8 cellular contexts compared by ENCODE assay signal in genomic region chr12:12786371-12786715, GRCh38. TPM values are rescaled to one million over a fixed set of nuclear protein-coding genes. Genes with fewer than 3 reads are reported as not detected.
DNase-seq lines count a peak whose midpoint lies in the region; ATAC-seq, FAIRE-seq and TF ChIP-seq lines count a peak whose summit lies in the region.

No MANE protein-coding gene starts in this region.

- TF ChIP-seq POLR2A in GM12878 (IDR thresholded peaks at IDR 0.05; ENCODE audit: low read depth, low read length): no peak
- no peak for TF ChIP-seq POLR2A in thyroid gland (IDR thresholded peaks at IDR 0.05)

- peak overlapping the region; percentile 94 for H2AFZ ChIP-seq in GM12878 (ENCODE audit: control insufficient read depth, low read depth, low read length)

- H3K27ac ChIP-seq in GM12878 (ENCODE audit: control insufficient read depth, insufficient read depth) (no peak overlapping the region), left lung (peak overlapping the region; percentile 87 to 92), thyroid gland (peak overlapping the region; percentile 84 to 96 (median 94))

- 11% methylated on average over 4 of the region's 4 CpGs for WGBS in GM12878 (ENCODE audit: insufficient coverage, insufficient replicate concordance, low lambda C conversion rate, missing lambda C conversion rate)
- 20 to 24% methylated on average over 4 of the region's 4 CpGs for WGBS in thyroid gland, 2 donors

- TF ChIP-seq CTCF in GM12878 (IDR thresholded peaks at IDR 0.05 in 2 of 3, conservative IDR thresholded peaks at IDR 0.05 in 1 of 3; ENCODE audit: control insufficient read depth in 2 of 3, extremely low read depth in 1 of 3, insufficient read depth in 1 of 3, low read depth in 3 of 3, low read length in 3 of 3) (no peak), left lung (IDR thresholded peaks at IDR 0.05) (no peak), thyroid gland (IDR thresholded peaks at IDR 0.05) (no peak)

- DNase-seq in GM12878 (ENCODE audit: low read depth, low spot score): no peak
- no peak for DNase-seq in left lung
- no peak for DNase-seq in thyroid gland
- no peak for DNase-seq in COLO829 (ENCODE audit: low spot score)
- no peak for DNase-seq in NCI-H510A treated with DMSO at 0.1 percent for 48 hours (lab: John Stamatoyannopoulos, UW)
- DNase-seq in stimulated activated CD4-positive, alpha-beta T cell treated with anti-CD3 and anti-CD28 coated beads, Interleukin-12 subunit alpha, Interleukin-12 subunit beta, amount 100 ng/mL, for 4 hours: no peak

- no peak for TF ChIP-seq RAD21 in GM12878 (IDR thresholded peaks at IDR 0.05; ENCODE audit: insufficient read depth, low read depth, low read length)

- H3K9me3 ChIP-seq in GM12878 (replicated peaks; ENCODE audit: control insufficient read depth, insufficient read depth, low read length) (no peaks in the 10 kb centered on the region), left lung (no peaks in the 10 kb centered on the region), thyroid gland (no peaks in the 10 kb centered on the region)

- in situ Hi-C loops in GM12878 (cut with MboI): no loop called here

- H3K27me3 ChIP-seq in GM12878 (replicated peaks in 1 of 2; ENCODE audit: control insufficient read depth in 2 of 2, insufficient read depth in 2 of 2, low read length in 1 of 2) (no peaks in the 10 kb centered on the region), left lung (no peaks in the 10 kb centered on the region), thyroid gland (no peaks in the 10 kb centered on the region)

- no peaks in the 10 kb centered on the region for H4K20me1 ChIP-seq in GM12878 (ENCODE audit: control insufficient read depth, insufficient read depth)

- H3K79me2 ChIP-seq in GM12878 (ENCODE audit: control insufficient read depth, insufficient read depth, low read length): peaks cover 4% of the 10 kb centered on the region; the same call in 1 of the 2 replicates

- CTCF ChIA-PET in GM12878 (lab: Yijun Ruan, JAX): interaction anchor here (1.3 to 5.5 kb wide), 10 partner anchors 19 to 427 kb away, joined by 3 to 136 read pairs (median 34); partner anchors contain the start of gene DDX47

- intact Hi-C loops in GM12878 (cut with micrococcal nuclease; ENCODE audit: unreplicated experiment) (no loop called here), left lung (cut with DNase I) (no loop called here), thyroid gland (cut with DNase I) (loop anchor here (10.0 kb wide), 2 partner anchors 98 to 128 kb away; no protein-coding TSS in a partner anchor)

- peak; percentile 35 for FAIRE-seq in GM12878 (lab: Jason Lieb, UNC)

- SMC1A ChIA-PET in GM12878 (lab: Charles Lee; ENCODE audit: uncharacterized antibody, unreplicated experiment): interaction anchor here (0.9 to 7.9 kb wide), 10 partner anchors 13 to 190 kb away, joined by 3 to 88 read pairs (median 5); partner anchors contain the start of gene DDX47

- peak overlapping the region; percentile 96 for H3K4me2 ChIP-seq in GM12878 (ENCODE audit: control insufficient read depth, insufficient read depth)

- H3K4me3 ChIP-seq in GM12878: peak overlapping the region; percentile 65
- peak overlapping the region; percentile 65 to 85 for H3K4me3 ChIP-seq in left lung
- peak overlapping the region in 2 of 3 donors; percentile 22 to 58 for H3K4me3 ChIP-seq in thyroid gland (replicated peaks in 1 of 3)

- TSS peak; percentile 77 for BruUV-seq in GM12878 (replicated peaks; lab: Mats Ljungman, UMichigan)

- H3K9ac ChIP-seq in GM12878 (ENCODE audit: control insufficient read depth, insufficient read depth, low read length): peak overlapping the region; percentile 79; the same call in 1 of the 2 replicates

- peaks cover 18% of the 10 kb centered on the region for H3K4me1 ChIP-seq in GM12878 (ENCODE audit: control insufficient read depth, insufficient read depth, low read length)
- peaks cover 9 to 31% of the 10 kb centered on the region in 2 donors for H3K4me1 ChIP-seq in left lung
- H3K4me1 ChIP-seq in thyroid gland: peaks cover 8 to 22% of the 10 kb centered on the region in 2 donors

- RAD21 ChIA-PET in GM12878 (lab: Charles Lee; ENCODE audit: unreplicated experiment): interaction anchor here (0.6 to 3.6 kb wide), 14 partner anchors 17 to 427 kb away, joined by 3 to 28 read pairs (median 4); partner anchors contain the start of gene DDX47

- ATAC-seq in GM18909 (IDR thresholded peaks at IDR 0.05; ENCODE audit: poor library complexity, unreplicated experiment) (peak; percentile 13), HG03442 (IDR thresholded peaks at IDR 0.05; ENCODE audit: unreplicated experiment) (peak; percentile 3), GM12878 (peak; percentile 14), left lung (peak; percentile 55)

- H3K36me3 ChIP-seq in GM12878 (ENCODE audit: control insufficient read depth in 2 of 2, insufficient read depth in 2 of 2, low read length in 1 of 2) (no peaks in the 10 kb centered on the region), left lung (no peaks in the 10 kb centered on the region), thyroid gland (no peaks in the 10 kb centered on the region)

- POLR2A ChIA-PET in GM12878 (lab: Charles Lee): interaction anchor here (1.2 to 1.7 kb wide), 3 partner anchors 14 to 23 kb away, joined by 3 to 6 read pairs (median 4); no protein-coding TSS in a partner anchor

- TF ChIP-seq EP300 in GM12878 (IDR thresholded peaks at IDR 0.05; ENCODE audit: borderline replicate concordance in 1 of 2, control insufficient read depth in 1 of 2, low read depth in 2 of 2, low read length in 2 of 2): no peak

TF ChIP-seq in GM12878, 131 proteins besides CTCF, POLR2A, EP300 and RAD21:
- TF ChIP-seq USF1 (IDR thresholded peaks at IDR 0.05; ENCODE audit: borderline replicate concordance, extremely low read length, insufficient read depth, low read depth, low read length) (no peak), IKZF1 (conservative IDR thresholded peaks at IDR 0.05) (no peak), POU2F2 (IDR thresholded peaks at IDR 0.05; ENCODE audit: borderline replicate concordance, low read depth, low read length) (no peak), KDM1A (IDR thresholded peaks at IDR 0.05; ENCODE audit: borderline replicate concordance) (no peak), ZNF217 (IDR thresholded peaks at IDR 0.05) (no peak), ZNF622 (IDR thresholded peaks at IDR 0.05) (no peak), MEF2A (IDR thresholded peaks at IDR 0.05; ENCODE audit: insufficient read depth, low read depth, low read length) (no peak)
TF ChIP-seq in GM12878: peak in this region for 0.

RNA-seq across cellular contexts. Expression of gene APOLD1, which starts 0.9 kb away (rescaled TPM):
- total RNA-seq in GM12878 (2013; cell fraction: nucleolus; rRNA removed): 14.8 and 18.8 TPM in 2 replicates
- total RNA-seq in GM12878 (2014; rRNA removed) (6.2 and 7.0 TPM in 2 replicates), GM12878 (2014; rRNA removed; fragmentation: Illumina TruSeq; extraction: Trizol) (4.5 TPM in 2 replicates), GM12878 (2021) (5.0 and 5.3 TPM in 2 replicates), left lung (1 to 10 TPM; 7.3 to 8.9 TPM), thyroid gland (10 to 100 TPM; 34.1 to 72.7 (median 49.5) TPM)
- polyA plus RNA-seq in GM12878 (2011; ENCODE audit: low read depth): 1.6 TPM
- polyA plus RNA-seq in GM12878 (2011; rRNA removed) (3.9 TPM in 2 replicates), GM12878 (2014; fragmentation: Illumina TruSeq; extraction: Trizol) (2.8 and 3.0 TPM in 2 replicates), GM12878 (2014; fragmentation: Nextera tagmentation; extraction: Ambion mirVana) (1 to 10 TPM; 1.1 to 1.4 TPM), GM12878 (2014; rRNA removed) (3.5 and 4.7 TPM in 2 replicates), GM12878 (2016; fragmentation: Nextera tagmentation; extraction: Ambion mirVana) (1 to 10 TPM; 8.6 to 8.9 TPM)
- 1.4 and 2.0 TPM in 2 replicates for polyA plus RNA-seq in GM12878 (2011; cell fraction: cytosol; rRNA removed)
- polyA plus RNA-seq in GM12878 (2011; cell fraction: nucleus; rRNA removed): 1.7 and 2.2 TPM in 2 replicates
- 3.3 and 3.7 TPM in 2 replicates for polyA plus RNA-seq in GM12878 (2012)
- 3.4 and 5.5 TPM in 2 replicates for polyA minus RNA-seq in GM12878 (2011; rRNA and poly(A)+ RNA removed)
- 1.5 and 1.7 TPM in 2 replicates for polyA minus RNA-seq in GM12878 (2011; cell fraction: cytosol; rRNA and poly(A)+ RNA removed)
- 5.7 and 6.4 TPM in 2 replicates for polyA minus RNA-seq in GM12878 (2011; cell fraction: nucleus; rRNA and poly(A)+ RNA removed)

RNA-seq across cellular contexts. Expression of gene DDX47, which starts 26.8 kb away (rescaled TPM):
- total RNA-seq in GM12878 (2013; cell fraction: nucleolus; rRNA removed): 186 and 203 TPM in 2 replicates
- total RNA-seq in GM12878 (2014; rRNA removed) (84.8 and 101 TPM in 2 replicates), GM12878 (2014; rRNA removed; fragmentation: Illumina TruSeq; extraction: Trizol) (108 and 109 TPM in 2 replicates), GM12878 (2021) (94.0 and 94.5 TPM in 2 replicates), left lung (10 to 100 TPM; 44.0 to 48.6 TPM), thyroid gland (10 to 100 TPM; 75.5 to 94.2 (median 81.8) TPM)
- 62.2 TPM for polyA plus RNA-seq in GM12878 (2011; ENCODE audit: low read depth)
- polyA plus RNA-seq in GM12878 (2011; rRNA removed) (120 and 126 TPM in 2 replicates), GM12878 (2014; fragmentation: Illumina TruSeq; extraction: Trizol) (119 and 142 TPM in 2 replicates), GM12878 (2014; fragmentation: Nextera tagmentation; extraction: Ambion mirVana) (100 to 1,000 TPM; 244 to 266 TPM), GM12878 (2014; rRNA removed) (71.6 and 85.0 TPM in 2 replicates), GM12878 (2016; fragmentation: Nextera tagmentation; extraction: Ambion mirVana) (100 to 1,000 TPM; 125 to 132 TPM)
- polyA plus RNA-seq in GM12878 (2011; cell fraction: cytosol; rRNA removed): 60.4 and 84.1 TPM in 2 replicates
- 148 and 157 TPM in 2 replicates for polyA plus RNA-seq in GM12878 (2011; cell fraction: nucleus; rRNA removed)
- polyA plus RNA-seq in GM12878 (2012): 46.4 and 61.3 TPM in 2 replicates
- polyA minus RNA-seq in GM12878 (2011; rRNA and poly(A)+ RNA removed): 53.4 and 60.9 TPM in 2 replicates
- polyA minus RNA-seq in GM12878 (2011; cell fraction: cytosol; rRNA and poly(A)+ RNA removed): 22.7 and 31.8 TPM in 2 replicates
- 49.0 and 77.6 TPM in 2 replicates for polyA minus RNA-seq in GM12878 (2011; cell fraction: nucleus; rRNA and poly(A)+ RNA removed)

Comparison
In these comparisons a context has a peak if more than half of its experiments do, and no peak if none do; other contexts are left out.
1. ATAC-seq: peak in every context shown above with its lines; median percentile 55 in left lung; 14 in GM12878; 13 in GM18909; 3 in HG03442.